25 cellular contexts compared by ENCODE assay signal in the genomic region with DNA sequence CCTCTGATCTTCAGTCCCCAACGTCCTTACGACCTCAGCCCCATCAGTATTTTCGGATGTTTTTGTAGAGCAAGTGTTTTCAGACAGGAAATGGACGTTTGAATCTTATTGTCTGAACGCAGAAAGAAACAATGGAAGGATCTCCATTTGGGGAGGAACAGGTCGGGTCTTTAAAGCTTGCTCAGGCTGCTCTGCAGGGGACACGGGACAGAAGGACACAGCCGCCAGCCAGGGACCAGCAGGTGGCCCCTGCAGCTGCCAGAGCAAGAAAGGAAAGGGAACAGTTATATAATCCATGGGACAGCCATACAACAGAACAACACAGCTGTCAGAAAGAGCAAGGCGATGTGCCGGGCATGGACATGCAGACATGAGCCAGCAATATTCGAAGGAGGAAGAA. TPM values are rescaled to one million over a fixed set of nuclear protein-coding genes. Genes with fewer than 3 reads are reported as not detected.
DNase-seq lines count a peak whose midpoint lies in the region; ATAC-seq and TF ChIP-seq lines count a peak whose summit lies in the region.
"Had no signal": no experiment of that assay in that cellular context is flagged by ENCODE, and none has a peak within 500 bp of the region (broad histone marks: within the 10 kb centered on the region; RNA-seq: fewer than 3 reads in every experiment).

No MANE protein-coding gene starts in this region.

- peak overlapping the region; percentile 50 for H3K27ac Mint-ChIP-seq in WTC11
- H3K27ac Mint-ChIP-seq: activated naive CD4-positive, alpha-beta T cell treated with anti-CD3 and anti-CD28 coated beads, Interleukin-2, amount 10 ng/mL, durations not matched to agents 7 days and 5 days; T-helper 17 cell had no signal

- no peaks in the 10 kb centered on the region for H3K9me3 ChIP-seq in iPS-18c (ENCODE audit: control insufficient read depth, insufficient read depth, low read length)
- no peaks in the 10 kb centered on the region for H3K9me3 ChIP-seq in effector memory CD4-positive, alpha-beta T cell (ENCODE audit: control insufficient read depth, low read length)
- H3K9me3 ChIP-seq: mucosa of descending colon, upper lobe of left lung had no signal

- H3K4me1 ChIP-seq in effector memory CD4-positive, alpha-beta T cell (ENCODE audit: control insufficient read depth, insufficient read depth, low read length, poor library complexity, severe bottlenecking), result no peaks in the 10 kb centered on the region
- H3K4me1 ChIP-seq: upper lobe of left lung had no signal

- H3K36me3 ChIP-seq in effector memory CD4-positive, alpha-beta T cell (ENCODE audit: control insufficient read depth, insufficient read depth, low read length), result no peaks in the 10 kb centered on the region
- H3K36me3 ChIP-seq: upper lobe of left lung had no signal

- CTCF ChIA-PET in WTC11 (lab: Charles Lee), result interaction anchor here (0.9 to 3.9 kb wide), 7 partner anchors 11 to 368 kb away, joined by 3 to 16 read pairs (median 4); no protein-coding TSS in a partner anchor

- peaks cover 5% of the 10 kb centered on the region; the same call in 1 of the 2 replicates for H3K27me3 Mint-ChIP-seq in WTC11 (ENCODE audit: low read depth)

- no peaks in the 10 kb centered on the region for H3K36me3 Mint-ChIP-seq in WTC11
- H3K36me3 Mint-ChIP-seq: activated naive CD4-positive, alpha-beta T cell treated with anti-CD3 and anti-CD28 coated beads, Interleukin-2, amount 10 ng/mL, durations not matched to agents 7 days and 5 days had no signal

- peak overlapping the region; percentile 13; the same call in 1 of the 2 replicates for H3K4me3 Mint-ChIP-seq in WTC11
- H3K4me3 Mint-ChIP-seq: activated naive CD4-positive, alpha-beta T cell treated with anti-CD3 and anti-CD28 coated beads, Interleukin-2, amount 10 ng/mL, durations not matched to agents 7 days and 5 days; T-helper 17 cell had no signal

- peaks cover 10% of the 10 kb centered on the region; the same call in 1 of the 2 replicates for H3K9me3 Mint-ChIP-seq in WTC11
- H3K9me3 Mint-ChIP-seq: activated naive CD4-positive, alpha-beta T cell treated with anti-CD3 and anti-CD28 coated beads, Interleukin-2, amount 10 ng/mL, durations not matched to agents 7 days and 5 days had no signal

- TF ChIP-seq CTCF in WTC11 (IDR thresholded peaks at IDR 0.05), result no peak

- DNase-seq in Right ventricle myocardium inferior (ENCODE audit: missing footprints) (no peak), left cardiac atrium (no peak), WTC11 (ENCODE audit: low spot score) (no peak), retina (peak; percentile 70), SIG-M5 (lab: John Stamatoyannopoulos, UW) (no peak)
- DNase-seq in effector memory CD4-positive, alpha-beta T cell, result no peak
- DNase-seq: activated CD4-positive, alpha-beta T cell treated with anti-CD3 and anti-CD28 coated beads for 48 hours; activated naive CD4-positive, alpha-beta T cell treated with anti-CD3 and anti-CD28 coated beads, Interleukin-2, amount 10 ng/mL, durations not matched to agents 7 days and 5 days; AML-193; amniotic stem cell; dermis blood vessel endothelial cell; mucosa of descending colon; NCI-H1436 treated with DMSO at 0.1 percent for 48 hours; NCI-H510A; T-helper 17 cell had no signal

- 0 out of 2 replicates have a peak overlapping the region, but pooled peaks have one; percentile 9 for H3K4me3 ChIP-seq in iPS-18c (ENCODE audit: insufficient read depth, low read depth, low read length)
- H3K4me3 ChIP-seq in effector memory CD4-positive, alpha-beta T cell (ENCODE audit: insufficient read depth, low read depth, low read length, poor library complexity, severe bottlenecking), result no peak overlapping the region
- H3K4me3 ChIP-seq: mucosa of descending colon, upper lobe of left lung had no signal

- ATAC-seq in Right ventricle myocardium inferior, result peak; percentile 80
- no peak for ATAC-seq in left cardiac atrium
- ATAC-seq in WTC11, result peak; percentile 21
- no peak for ATAC-seq in HG03159 (IDR thresholded peaks at IDR 0.05; ENCODE audit: unreplicated experiment)
- ATAC-seq: mucosa of descending colon, Panc1, T-helper 17 cell had no signal

- no peaks in the 10 kb centered on the region for H3K27me3 ChIP-seq in effector memory CD4-positive, alpha-beta T cell (replicated peaks; ENCODE audit: control insufficient read depth, insufficient read depth, low read length, poor library complexity, severe bottlenecking)
- H3K27me3 ChIP-seq: upper lobe of left lung had no signal

- no peak overlapping the region for H3K27ac ChIP-seq in effector memory CD4-positive, alpha-beta T cell (ENCODE audit: insufficient read depth, low read length, poor library complexity, severe bottlenecking)
- H3K27ac ChIP-seq: KMS-11, upper lobe of left lung had no signal

- intact Hi-C loops in Right ventricle myocardium inferior (cut with DNase I) (no loop called here), left cardiac atrium (cut with DNase I) (no loop called here)

- POLR2A ChIA-PET in WTC11 (lab: Charles Lee), result interaction anchor here (0.6 to 0.7 kb wide), 2 partner anchors 75 to 127 kb away, joined by 3 to 5 read pairs; no protein-coding TSS in a partner anchor

- peaks cover 54% of the 10 kb centered on the region for H3K4me1 Mint-ChIP-seq in WTC11
- H3K4me1 Mint-ChIP-seq: activated naive CD4-positive, alpha-beta T cell treated with anti-CD3 and anti-CD28 coated beads, Interleukin-2, amount 10 ng/mL, durations not matched to agents 7 days and 5 days had no signal

TF ChIP-seq in WTC11, 78 proteins besides CTCF, POLR2A, EP300 and RAD21:
- 0 out of 2 replicates have a peak, but pooled peaks have one; percentile 3 for TF ChIP-seq ZNF423 (CRISPR knock-in tag; IDR thresholded peaks at IDR 0.05)
- TF ChIP-seq, protein P1, sequence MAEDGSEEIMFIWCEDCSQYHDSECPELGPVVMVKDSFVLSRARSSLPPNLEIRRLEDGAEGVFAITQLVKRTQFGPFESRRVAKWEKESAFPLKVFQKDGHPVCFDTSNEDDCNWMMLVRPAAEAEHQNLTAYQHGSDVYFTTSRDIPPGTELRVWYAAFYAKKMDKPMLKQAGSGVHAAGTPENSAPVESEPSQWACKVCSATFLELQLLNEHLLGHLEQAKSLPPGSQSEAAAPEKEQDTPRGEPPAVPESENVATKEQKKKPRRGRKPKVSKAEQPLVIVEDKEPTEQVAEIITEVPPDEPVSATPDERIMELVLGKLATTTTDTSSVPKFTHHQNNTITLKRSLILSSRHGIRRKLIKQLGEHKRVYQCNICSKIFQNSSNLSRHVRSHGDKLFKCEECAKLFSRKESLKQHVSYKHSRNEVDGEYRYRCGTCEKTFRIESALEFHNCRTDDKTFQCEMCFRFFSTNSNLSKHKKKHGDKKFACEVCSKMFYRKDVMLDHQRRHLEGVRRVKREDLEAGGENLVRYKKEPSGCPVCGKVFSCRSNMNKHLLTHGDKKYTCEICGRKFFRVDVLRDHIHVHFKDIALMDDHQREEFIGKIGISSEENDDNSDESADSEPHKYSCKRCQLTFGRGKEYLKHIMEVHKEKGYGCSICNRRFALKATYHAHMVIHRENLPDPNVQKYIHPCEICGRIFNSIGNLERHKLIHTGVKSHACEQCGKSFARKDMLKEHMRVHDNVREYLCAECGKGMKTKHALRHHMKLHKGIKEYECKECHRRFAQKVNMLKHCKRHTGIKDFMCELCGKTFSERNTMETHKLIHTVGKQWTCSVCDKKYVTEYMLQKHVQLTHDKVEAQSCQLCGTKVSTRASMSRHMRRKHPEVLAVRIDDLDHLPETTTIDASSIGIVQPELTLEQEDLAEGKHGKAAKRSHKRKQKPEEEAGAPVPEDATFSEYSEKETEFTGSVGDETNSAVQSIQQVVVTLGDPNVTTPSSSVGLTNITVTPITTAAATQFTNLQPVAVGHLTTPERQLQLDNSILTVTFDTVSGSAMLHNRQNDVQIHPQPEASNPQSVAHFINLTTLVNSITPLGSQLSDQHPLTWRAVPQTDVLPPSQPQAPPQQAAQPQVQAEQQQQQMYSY (CRISPR knock-in tag; IDR thresholded peaks at IDR 0.05), result no peak
- TF ChIP-seq RORB (CRISPR knock-in tag; IDR thresholded peaks at IDR 0.05), result no peak
- TF ChIP-seq NFATC4 (CRISPR knock-in tag; IDR thresholded peaks at IDR 0.05), result no peak
- no peak for TF ChIP-seq SP1 (CRISPR knock-in tag; conservative IDR thresholded peaks at IDR 0.05)
- no peak for TF ChIP-seq TEAD4 (CRISPR knock-in tag; IDR thresholded peaks at IDR 0.05)
- TF ChIP-seq ELF4 (CRISPR knock-in tag; IDR thresholded peaks at IDR 0.05; ENCODE audit: low read depth), result no peak
- no peak for TF ChIP-seq CREB1 (CRISPR knock-in tag; IDR thresholded peaks at IDR 0.05)

RNA-seq across cellular contexts. Expression of a gene that starts 18.5 kb away (rescaled TPM):
- total RNA-seq in Right ventricle myocardium inferior, result not detected
- total RNA-seq in left cardiac atrium, result under 1 TPM in 1 of 2 donors, not detected in 1; 0.16 TPM
- total RNA-seq in WTC11 (2021), result 41.2 to 64.1 TPM (median 60.2 TPM) in 3 replicates
- total RNA-seq: A172, bronchial epithelial cell, dermis blood vessel endothelial cell, HT-29, T-helper 17 cell had no signal

RNA-seq across cellular contexts. Expression of a gene that starts 42.1 kb away (rescaled TPM):
- total RNA-seq in Right ventricle myocardium inferior (not detected), left cardiac atrium (not detected), WTC11 (2021) (not detected in 3 replicates)
- total RNA-seq: A172, bronchial epithelial cell, dermis blood vessel endothelial cell, HT-29, mucosa of descending colon, posterior vena cava, subcutaneous adipose tissue, T-helper 17 cell, upper lobe of left lung had no signal

RNA-seq across cellular contexts. Expression of a gene that starts 49.0 kb away (rescaled TPM):
- total RNA-seq in Right ventricle myocardium inferior, result 0.51 TPM
- total RNA-seq in left cardiac atrium, result 1 to 10 TPM; 1.5 to 1.8 TPM
- 11.6 to 14.1 TPM (median 14.1 TPM) in 3 replicates for total RNA-seq in WTC11 (2021)

Comparison
In these comparisons a context has a peak if more than half of its experiments do, and no peak if none do; other contexts are left out.
1. ATAC-seq: peak in Right ventricle myocardium inferior (single experiment) and WTC11 (single experiment); none in left cardiac atrium (0 of 2) and HG03159 (single experiment).
2. RNA of a gene that starts 18.5 kb away (total RNA-seq): 41.2 to 64.1 TPM in WTC11; 0.16 TPM in left cardiac atrium and not detected in Right ventricle myocardium inferior (single experiment); every median in the first group is over 10 times any median in the second.